Comparison of ENCODE assay signal across 12 cellular contexts in the genomic region with DNA sequence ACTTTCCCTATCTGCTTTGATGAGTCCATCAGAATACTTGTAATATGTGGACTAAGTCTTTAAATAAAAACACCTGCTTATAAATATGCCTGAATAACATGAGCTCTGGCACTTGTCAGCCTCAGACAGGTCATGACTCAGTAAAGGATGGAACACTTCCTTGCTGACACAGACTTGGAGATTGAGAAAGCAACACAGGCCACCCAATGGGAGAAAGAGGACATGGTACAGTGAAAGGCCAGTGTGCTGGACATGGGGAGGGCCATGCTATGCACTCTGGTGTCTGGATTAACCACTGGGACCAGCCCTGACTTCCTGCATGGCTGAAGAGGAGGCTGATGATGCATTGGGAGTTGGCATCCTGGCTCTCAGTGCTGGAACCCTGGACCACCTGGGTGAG.
A peak's percentile ranks its signal among the peaks of the same experiment; 100 is the strongest.
DNase-seq lines count a peak whose midpoint lies in the region; ATAC-seq and TF ChIP-seq lines count a peak whose summit lies in the region.
"Had no signal": no experiment of that assay in that cellular context is flagged by ENCODE, and none has a peak within 500 bp of the region (broad histone marks: within the 10 kb centered on the region; RNA-seq: fewer than 3 reads in every experiment).

No MANE protein-coding gene starts in this region.

- no peaks in the 10 kb centered on the region for H3K9me3 Mint-ChIP-seq in activated T-helper 17 cell treated with anti-CD3 and anti-CD28 coated beads, Interleukin-2, amount 50 U/mL, for 72 hours
- H3K9me3 Mint-ChIP-seq in CD4-positive, alpha-beta T cell: peaks cover 3% of the 10 kb centered on the region
- peaks cover 7% of the 10 kb centered on the region for H3K9me3 Mint-ChIP-seq in CD8-positive, alpha-beta T cell
- H3K9me3 Mint-ChIP-seq: dendritic cell treated with granulocyte-macrophage colony-stimulating factor and Interleukin-4, amounts not matched to agents 40 ng/mL and 50 ng/mL, for 4 days had no signal

- H3K27ac ChIP-seq in GM23248 (peak overlapping the region; percentile 68), foreskin keratinocyte (peak overlapping the region; percentile 30), smooth muscle cell (ENCODE audit: low read depth) (peak overlapping the region; percentile 84)
- H3K27ac ChIP-seq in CD4-positive, alpha-beta T cell (ENCODE audit: low read depth, low read length): no peak overlapping the region
- no peak overlapping the region for H3K27ac ChIP-seq in CD8-positive, alpha-beta T cell (ENCODE audit: low read depth, low read length)

- H3K27me3 ChIP-seq in GM23248 (replicated peaks; ENCODE audit: insufficient read depth) (no peaks in the 10 kb centered on the region), foreskin keratinocyte (no peaks in the 10 kb centered on the region), smooth muscle cell (ENCODE audit: low read depth) (no peaks in the 10 kb centered on the region)
- no peaks in the 10 kb centered on the region for H3K27me3 ChIP-seq in CD4-positive, alpha-beta T cell (ENCODE audit: control insufficient read depth, insufficient read depth, low read length)
- H3K27me3 ChIP-seq in CD8-positive, alpha-beta T cell (ENCODE audit: insufficient read depth, low read length): no peaks in the 10 kb centered on the region

- H3K4me2 ChIP-seq in GM23248 (ENCODE audit: unreplicated experiment): peak overlapping the region; percentile 37
- H3K4me2 ChIP-seq in smooth muscle cell: no peak overlapping the region

- H3K4me3 Mint-ChIP-seq in activated T-helper 17 cell treated with anti-CD3 and anti-CD28 coated beads, Interleukin-2, amount 50 U/mL, for 72 hours: no peak overlapping the region
- no peak overlapping the region for H3K4me3 Mint-ChIP-seq in CD4-positive, alpha-beta T cell
- H3K4me3 Mint-ChIP-seq in CD8-positive, alpha-beta T cell: no peak overlapping the region
- H3K4me3 Mint-ChIP-seq: dendritic cell treated with granulocyte-macrophage colony-stimulating factor and Interleukin-4, amounts not matched to agents 40 ng/mL and 50 ng/mL, for 4 days had no signal

- peak; percentile 22 for ATAC-seq in activated T-helper 17 cell treated with anti-CD3 and anti-CD28 coated beads, Interleukin-2, amount 50 U/mL, for 72 hours (replicated peaks)
- ATAC-seq in foreskin keratinocyte (peak; percentile 57), HG03139 (IDR thresholded peaks at IDR 0.05; ENCODE audit: unreplicated experiment) (no peak)
- no peak for ATAC-seq in CD4-positive, alpha-beta T cell (ENCODE audit: poor library complexity)
- no peak for ATAC-seq in CD8-positive, alpha-beta T cell

- H3F3A ChIP-seq in GM23248 (ENCODE audit: insufficient read depth): peaks cover 31% of the 10 kb centered on the region
- peaks cover 15% of the 10 kb centered on the region for H3F3A ChIP-seq in smooth muscle cell (ENCODE audit: low read depth)

- no peaks in the 10 kb centered on the region for H3K9me3 ChIP-seq in GM23248 (ENCODE audit: low read depth)
- no peaks in the 10 kb centered on the region for H3K9me3 ChIP-seq in smooth muscle cell (replicated peaks; ENCODE audit: low read depth)
- no peaks in the 10 kb centered on the region for H3K9me3 ChIP-seq in CD4-positive, alpha-beta T cell (ENCODE audit: control insufficient read depth, low read length)
- no peaks in the 10 kb centered on the region for H3K9me3 ChIP-seq in CD8-positive, alpha-beta T cell (ENCODE audit: low read length)

- no peaks in the 10 kb centered on the region for H3K4me1 Mint-ChIP-seq in activated T-helper 17 cell treated with anti-CD3 and anti-CD28 coated beads, Interleukin-2, amount 50 U/mL, for 72 hours
- H3K4me1 Mint-ChIP-seq in CD4-positive, alpha-beta T cell (ENCODE audit: low read depth): no peaks in the 10 kb centered on the region
- peaks cover 2% of the 10 kb centered on the region for H3K4me1 Mint-ChIP-seq in CD8-positive, alpha-beta T cell (ENCODE audit: low read depth)

- peaks cover 35% of the 10 kb centered on the region for H3K36me3 Mint-ChIP-seq in activated T-helper 17 cell treated with anti-CD3 and anti-CD28 coated beads, Interleukin-2, amount 50 U/mL, for 72 hours (ENCODE audit: low read depth)
- peaks cover 74% of the 10 kb centered on the region for H3K36me3 Mint-ChIP-seq in CD4-positive, alpha-beta T cell (ENCODE audit: low read depth)
- peaks cover 74% of the 10 kb centered on the region for H3K36me3 Mint-ChIP-seq in CD8-positive, alpha-beta T cell

- H3K27ac Mint-ChIP-seq in activated T-helper 17 cell treated with anti-CD3 and anti-CD28 coated beads, Interleukin-2, amount 50 U/mL, for 72 hours: no peak overlapping the region
- H3K27ac Mint-ChIP-seq in CD4-positive, alpha-beta T cell: no peak overlapping the region
- H3K27ac Mint-ChIP-seq in CD8-positive, alpha-beta T cell: no peak overlapping the region
- H3K27ac Mint-ChIP-seq: dendritic cell treated with granulocyte-macrophage colony-stimulating factor and Interleukin-4, amounts not matched to agents 40 ng/mL and 50 ng/mL, for 4 days had no signal

- in situ Hi-C loops in GM23248 (cut with MboI): no loop called here

- H3K4me1 ChIP-seq in GM23248 (ENCODE audit: insufficient read depth) (peaks cover 14% of the 10 kb centered on the region), foreskin keratinocyte (peaks cover 6% of the 10 kb centered on the region), smooth muscle cell (ENCODE audit: low read depth) (peaks cover 9% of the 10 kb centered on the region)
- H3K4me1 ChIP-seq in CD8-positive, alpha-beta T cell (ENCODE audit: insufficient read depth, low read length): no peaks in the 10 kb centered on the region

- H4K20me1 ChIP-seq in GM23248 (ENCODE audit: insufficient read depth) (no peaks in the 10 kb centered on the region), smooth muscle cell (ENCODE audit: low read depth) (peaks cover 62% of the 10 kb centered on the region)

- CTCF ChIA-PET in CD4-positive, alpha-beta T cell (lab: Charles Lee): no interaction called here
- CTCF ChIA-PET in CD8-positive, alpha-beta T cell (lab: Charles Lee): no interaction called here

- H3K9me2 ChIP-seq in GM23248 (ENCODE audit: insufficient read depth): no peaks in the 10 kb centered on the region

- peak overlapping the region; percentile 27 for H3K9ac ChIP-seq in GM23248
- peak overlapping the region; percentile 20 for H3K9ac ChIP-seq in smooth muscle cell (ENCODE audit: low read depth)

- TF ChIP-seq CTCF in foreskin keratinocyte (conservative IDR thresholded peaks at IDR 0.05) (no peak), smooth muscle cell (IDR thresholded peaks at IDR 0.05; ENCODE audit: borderline replicate concordance, insufficient read depth, poor library complexity, severe bottlenecking) (no peak)
- no peak for TF ChIP-seq CTCF in CD4-positive, alpha-beta T cell (IDR thresholded peaks at IDR 0.05)
- no peak for TF ChIP-seq CTCF in CD8-positive, alpha-beta T cell (IDR thresholded peaks at IDR 0.05)

- H3K27me3 Mint-ChIP-seq in activated T-helper 17 cell treated with anti-CD3 and anti-CD28 coated beads, Interleukin-2, amount 50 U/mL, for 72 hours: no peaks in the 10 kb centered on the region
- no peaks in the 10 kb centered on the region for H3K27me3 Mint-ChIP-seq in CD4-positive, alpha-beta T cell
- no peaks in the 10 kb centered on the region for H3K27me3 Mint-ChIP-seq in CD8-positive, alpha-beta T cell (ENCODE audit: low read depth)
- H3K27me3 Mint-ChIP-seq: dendritic cell treated with granulocyte-macrophage colony-stimulating factor and Interleukin-4, amounts not matched to agents 40 ng/mL and 50 ng/mL, for 4 days had no signal

- no peaks in the 10 kb centered on the region for H3K36me3 ChIP-seq in GM23248 (ENCODE audit: low read depth)
- H3K36me3 ChIP-seq in smooth muscle cell (ENCODE audit: low read depth): no peaks in the 10 kb centered on the region
- H3K36me3 ChIP-seq in CD8-positive, alpha-beta T cell (ENCODE audit: insufficient read depth, low read length): no peaks in the 10 kb centered on the region

- H3K4me3 ChIP-seq in GM23248 (no peak overlapping the region), smooth muscle cell (no peak overlapping the region)
- H3K4me3 ChIP-seq in CD8-positive, alpha-beta T cell (ENCODE audit: low read depth, low read length): no peak overlapping the region

- POLR2A ChIA-PET in CD4-positive, alpha-beta T cell (lab: Charles Lee): no interaction called here
- POLR2A ChIA-PET in CD8-positive, alpha-beta T cell (lab: Charles Lee): no interaction called here

- H2AFZ ChIP-seq in GM23248: no peak overlapping the region
- H2AFZ ChIP-seq in smooth muscle cell (ENCODE audit: low read depth): no peak overlapping the region

- intact Hi-C loops in CD4-positive, alpha-beta T cell (cut with DNase I, micrococcal nuclease): no loop called here
- intact Hi-C loops in CD8-positive, alpha-beta T cell (cut with DNase I, micrococcal nuclease): no loop called here

- DNase-seq in GM23248 (peak; percentile 84), foreskin keratinocyte (peak; percentile 27 to 55), smooth muscle cell (lab: John Stamatoyannopoulos, UW; ENCODE audit: unreplicated experiment) (no peak), NCI-H2171 (lab: John Stamatoyannopoulos, UW) (no peak)
- no peak for DNase-seq in CD4-positive, alpha-beta T cell
- no peak for DNase-seq in CD8-positive, alpha-beta T cell
- DNase-seq: KG1, RPMI8226, small intestine had no signal

- H3K79me2 ChIP-seq in GM23248 (ENCODE audit: insufficient read depth) (no peaks in the 10 kb centered on the region), smooth muscle cell (ENCODE audit: low read depth) (peaks cover 5% of the 10 kb centered on the region)

Comparison
In these comparisons a context has a peak if more than half of its experiments do, and no peak if none do; other contexts are left out.
1. DNase-seq: peak in GM23248 (single experiment) and foreskin keratinocyte (2 of 2); none in smooth muscle cell (single experiment), NCI-H2171 (single experiment), CD4-positive, alpha-beta T cell (0 of 10) and CD8-positive, alpha-beta T cell (0 of 7).
2. H3K27ac ChIP-seq: peak in GM23248 (single experiment), foreskin keratinocyte (single experiment) and smooth muscle cell (single experiment); none in CD4-positive, alpha-beta T cell (single experiment) and CD8-positive, alpha-beta T cell (single experiment).
3. ATAC-seq: peak in activated T-helper 17 cell treated with anti-CD3 and anti-CD28 coated beads, Interleukin-2, amount 50 U/mL, for 72 hours (single experiment) and foreskin keratinocyte (single experiment); none in HG03139 (single experiment), CD4-positive, alpha-beta T cell (single experiment) and CD8-positive, alpha-beta T cell (single experiment).